In genomic region chr2:68435605-68436004, GRCh38 we compare ENCODE assay signal across 17 cellular contexts. TPM values are rescaled to one million over a fixed set of nuclear protein-coding genes. Genes with fewer than 3 reads are reported as not detected.
DNase-seq lines count a peak whose midpoint lies in the region; ATAC-seq and TF ChIP-seq lines count a peak whose summit lies in the region.
"Had no signal": no experiment of that assay in that cellular context is flagged by ENCODE, and none has a peak within 500 bp of the region (broad histone marks: within the 10 kb centered on the region; RNA-seq: fewer than 3 reads in every experiment).

No MANE protein-coding gene starts in this region.

- peak overlapping the region; percentile 19 for H3K4me2 ChIP-seq in Karpas-422 (ENCODE audit: low read depth, low read length, poor library complexity, severe bottlenecking)

- H3K4me3 ChIP-seq in Karpas-422 (ENCODE audit: low read length), result no peak overlapping the region
- H3K4me3 ChIP-seq in left lung, result no peak overlapping the region
- H3K4me3 ChIP-seq in subcutaneous abdominal adipose tissue (ENCODE audit: low read depth in 1 of 5, low read length in 5 of 5), result no peak overlapping the region
- H3K4me3 ChIP-seq in lower leg skin (ENCODE audit: low read depth, poor library complexity, severe bottlenecking), result no peak overlapping the region

- peaks cover 85% of the 10 kb centered on the region for H3K4me1 ChIP-seq in Karpas-422 (ENCODE audit: low read length)
- peaks cover 6 to 10% of the 10 kb centered on the region in 2 donors for H3K4me1 ChIP-seq in left lung
- H3K4me1 ChIP-seq in subcutaneous abdominal adipose tissue (ENCODE audit: control insufficient read depth in 5 of 5, insufficient read depth in 5 of 5, low read length in 5 of 5), result peaks cover 0 to 67% (median 47%) of the 10 kb centered on the region in 5 donors

- no peaks in the 10 kb centered on the region for H4K20me1 ChIP-seq in Karpas-422 (ENCODE audit: insufficient read depth, low read depth, low read length)

- TF ChIP-seq CTCF in left lung (IDR thresholded peaks at IDR 0.05) (no peak), lower leg skin (IDR thresholded peaks at IDR 0.05) (no peak)

- H3K27me3 ChIP-seq in Karpas-422 (ENCODE audit: low read length) (no peaks in the 10 kb centered on the region), left lung (no peaks in the 10 kb centered on the region), subcutaneous abdominal adipose tissue (ENCODE audit: control insufficient read depth in 5 of 5, insufficient read depth in 4 of 5, low read length in 5 of 5) (no peaks in the 10 kb centered on the region)

- H3K36me3 ChIP-seq in Karpas-422 (ENCODE audit: insufficient read depth, low read length) (no peaks in the 10 kb centered on the region), left lung (no peaks in the 10 kb centered on the region), subcutaneous abdominal adipose tissue (ENCODE audit: control insufficient read depth in 5 of 5, insufficient read depth in 5 of 5, low read length in 5 of 5) (no peaks in the 10 kb centered on the region)
- H3K36me3 ChIP-seq: WERI-Rb-1 had no signal

- H2AFZ ChIP-seq in Karpas-422 (ENCODE audit: low read length), result no peak overlapping the region

- TF ChIP-seq POLR2A in lower leg skin (IDR thresholded peaks at IDR 0.05), result no peak

- H3K27ac ChIP-seq in Karpas-422 (ENCODE audit: low read length) (peak overlapping the region; percentile 68), left lung (peak overlapping the region in 1 of 2 donors; percentile 60), subcutaneous abdominal adipose tissue (ENCODE audit: low read depth, low read length) (peak overlapping the region; percentile 87)
- H3K27ac ChIP-seq: C4-2B, WERI-Rb-1 had no signal

- H3K9me2 ChIP-seq in Karpas-422 (replicated peaks; ENCODE audit: insufficient read depth, low read length), result no peaks in the 10 kb centered on the region

- H3K79me2 ChIP-seq in Karpas-422 (ENCODE audit: low read length), result no peaks in the 10 kb centered on the region

- H3K9ac ChIP-seq in Karpas-422 (ENCODE audit: low read length) (no peak overlapping the region), subcutaneous abdominal adipose tissue (ENCODE audit: low read length in 5 of 5) (peak overlapping the region in 1 of 5 donors; percentile 58)

- H3K9me3 ChIP-seq in Karpas-422 (ENCODE audit: low read length), result no peaks in the 10 kb centered on the region
- no peaks in the 10 kb centered on the region for H3K9me3 ChIP-seq in left lung
- H3K9me3 ChIP-seq in subcutaneous abdominal adipose tissue (ENCODE audit: control insufficient read depth in 5 of 5, low read length in 5 of 5), result no peaks in the 10 kb centered on the region

- no peak for DNase-seq in Karpas-422
- peak; percentile 64 for DNase-seq in cerebellum (ENCODE audit: low spot score)
- DNase-seq in left lung, result no peak
- DNase-seq in SHP77 treated with DMSO at 0.1 percent for 48 hours (lab: John Stamatoyannopoulos, UW), result no peak
- DNase-seq in lower leg skin (ENCODE audit: low spot score in 2 of 2), result no peak
- DNase-seq: activated CD8-positive, alpha-beta memory T cell treated with anti-CD3 and anti-CD28 coated beads, Interleukin-2, amount 50 U/mL, for 48 hours; activated naive CD8-positive, alpha-beta T cell treated with anti-CD3 and anti-CD28 coated beads, Interleukin-2, amount 10 ng/mL, durations not matched to agents 7 days and 5 days; DMS79 treated with DMSO at 0.1 percent for 48 hours; effector CD4-positive, alpha-beta T cell; nucleus accumbens; stimulated activated CD8-positive, alpha-beta memory T cell treated with anti-CD3 and anti-CD28 coated beads, Interleukin-4, amount 100 ng/mL, for 48 hours; WERI-Rb-1 had no signal

- intact Hi-C loops in left lung (cut with DNase I) (no loop called here), lower leg skin (cut with DNase I; ENCODE audit: low total_unique reads) (loop anchor here (10.0 kb wide), 1 partner anchor 321 kb away; no protein-coding TSS in a partner anchor)

- peak; percentile 38 for ATAC-seq in left lung
- no peak for ATAC-seq in GM18520 (IDR thresholded peaks at IDR 0.05; ENCODE audit: unreplicated experiment)
- no peak for ATAC-seq in HG02884 (IDR thresholded peaks at IDR 0.05; ENCODE audit: unreplicated experiment)
- ATAC-seq: left lobe of liver had no signal

RNA-seq across cellular contexts. Expression of gene FBXO48, which starts 31.5 kb away (rescaled TPM):
- total RNA-seq in Karpas-422 (2014; rRNA removed; shearing (Covaris generic); ENCODE audit: low replicate concordance), result 0.61 and 1.7 TPM in 2 replicates
- total RNA-seq in cerebellum (1.5 TPM), left lung (1 to 10 TPM; 1.5 TPM), lower leg skin (1 to 10 TPM in 3 of 4 donors, under 1 TPM in 1; 0.98 to 2.2 (median 1.7) TPM)

RNA-seq across cellular contexts. Expression of gene APLF, which starts 31.8 kb away (rescaled TPM):
- total RNA-seq in Karpas-422 (2014; rRNA removed; shearing (Covaris generic); ENCODE audit: low replicate concordance), result 2.5 and 5.3 TPM in 2 replicates
- total RNA-seq in cerebellum (3.1 TPM), left lung (1 to 10 TPM; 3.6 to 4.3 TPM), lower leg skin (10 to 100 TPM in 2 of 4 donors, 1 to 10 TPM in 2; 7.5 to 12.9 (median 9.5) TPM)
